ENCODE assay signal across 9 cellular contexts in genomic region chr18:5627756-5628511, GRCh38.
DNase-seq lines count a peak whose midpoint lies in the region; ATAC-seq and TF ChIP-seq lines count a peak whose summit lies in the region.
"Had no signal": no experiment of that assay in that cellular context is flagged by ENCODE, and none has a peak within 500 bp of the region (broad histone marks: within the 10 kb centered on the region; RNA-seq: fewer than 3 reads in every experiment).

No MANE protein-coding gene starts in this region.

- POLR2A ChIA-PET in activated CD8-positive, alpha-beta T cell treated with anti-CD3 and anti-CD28 coated beads for 36 hours (lab: Charles Lee) = no interaction called here

- no peaks in the 10 kb centered on the region for H3K36me3 ChIP-seq in H7 (replicated peaks; ENCODE audit: control insufficient read depth, insufficient read depth, low read length)

- H3K27ac Mint-ChIP-seq in activated CD8-positive, alpha-beta T cell treated with anti-CD3 and anti-CD28 coated beads for 36 hours = no peak overlapping the region

- peaks cover 57% of the 10 kb centered on the region for H3K27me3 ChIP-seq in H7 (ENCODE audit: control insufficient read depth, insufficient read depth, low read length)

- DNase-seq in H7 (no peak), skeletal muscle cell (ENCODE audit: low read depth) (no peak), cerebellar cortex (ENCODE audit: low spot score) (no peak), COLO668 (lab: John Stamatoyannopoulos, UW; ENCODE audit: unreplicated experiment) (no peak)
- peak; percentile 1 for DNase-seq in activated CD8-positive, alpha-beta T cell treated with anti-CD3 and anti-CD28 coated beads for 36 hours
- no peak for DNase-seq in stimulated activated CD4-positive, alpha-beta T cell treated with anti-CD3 and anti-CD28 coated beads, Interleukin-2, amount 100 ng/mL, for 48 hours
- DNase-seq: GOT3 had no signal

- no peak for TF ChIP-seq CTCF in activated CD8-positive, alpha-beta T cell treated with anti-CD3 and anti-CD28 coated beads for 36 hours (IDR thresholded peaks at IDR 0.05)

- no peaks in the 10 kb centered on the region for H3K9me3 Mint-ChIP-seq in activated CD8-positive, alpha-beta T cell treated with anti-CD3 and anti-CD28 coated beads for 36 hours

- peak overlapping the region; percentile 49 for H3K4me3 Mint-ChIP-seq in activated CD8-positive, alpha-beta T cell treated with anti-CD3 and anti-CD28 coated beads for 36 hours

- intact Hi-C loops in activated CD8-positive, alpha-beta T cell treated with anti-CD3 and anti-CD28 coated beads for 36 hours (cut with micrococcal nuclease) = no loop called here

- H3K27me3 Mint-ChIP-seq in activated CD8-positive, alpha-beta T cell treated with anti-CD3 and anti-CD28 coated beads for 36 hours = peaks cover 28% of the 10 kb centered on the region

- peaks cover 3% of the 10 kb centered on the region for H3K4me1 Mint-ChIP-seq in activated CD8-positive, alpha-beta T cell treated with anti-CD3 and anti-CD28 coated beads for 36 hours (ENCODE audit: low read depth)

- H3K4me3 ChIP-seq in H7 (ENCODE audit: insufficient read depth, low read depth, low read length) = peak overlapping the region; percentile 59
- peak overlapping the region; percentile 31 for H3K4me3 ChIP-seq in iPS-11a (ENCODE audit: low read depth, low read length)
- peak overlapping the region; percentile 69 for H3K4me3 ChIP-seq in skeletal muscle cell (ENCODE audit: low read depth, low read length)

- CTCF ChIA-PET in activated CD8-positive, alpha-beta T cell treated with anti-CD3 and anti-CD28 coated beads for 36 hours (lab: Charles Lee) = no interaction called here

- no peak for ATAC-seq in activated CD8-positive, alpha-beta T cell treated with anti-CD3 and anti-CD28 coated beads for 36 hours
- no peak for ATAC-seq in GM21528 (IDR thresholded peaks at IDR 0.05; ENCODE audit: low FRiP score, unreplicated experiment)

- no peaks in the 10 kb centered on the region for H3K36me3 Mint-ChIP-seq in activated CD8-positive, alpha-beta T cell treated with anti-CD3 and anti-CD28 coated beads for 36 hours (ENCODE audit: low read depth)
